Comparison of ENCODE assay signal across 11 cellular contexts in the genomic region with DNA sequence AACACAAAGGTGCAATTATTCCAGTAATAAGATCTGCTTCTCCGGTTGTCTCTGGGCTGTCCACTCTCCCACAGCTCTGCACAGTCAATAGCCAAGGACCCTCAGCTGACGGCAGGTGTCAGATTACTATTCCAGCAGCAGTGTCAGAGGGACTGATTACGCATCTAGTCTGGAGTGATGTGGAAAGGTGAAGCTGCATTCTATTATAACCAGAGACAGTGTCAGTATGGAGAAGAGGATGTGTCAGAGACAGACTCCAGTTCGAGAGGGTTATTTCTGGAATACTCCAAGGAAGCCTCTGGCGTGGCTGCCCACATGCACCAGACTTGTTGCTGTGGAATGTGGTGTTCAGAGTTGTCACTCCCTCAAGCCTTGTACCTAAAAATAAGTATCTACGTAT.
DNase-seq lines count a peak whose midpoint lies in the region; ATAC-seq and TF ChIP-seq lines count a peak whose summit lies in the region.
"Had no signal": no experiment of that assay in that cellular context is flagged by ENCODE, and none has a peak within 500 bp of the region (broad histone marks: within the 10 kb centered on the region; RNA-seq: fewer than 3 reads in every experiment).

No MANE protein-coding gene starts in this region.

- no peak overlapping the region for H3K27ac Mint-ChIP-seq in Calu3 (ENCODE audit: unreplicated experiment)

- H3F3A ChIP-seq in smooth muscle cell (ENCODE audit: low read depth): peaks cover 3% of the 10 kb centered on the region

- no TSS peak for BruUV-seq in Calu3 (replicated peaks; lab: Mats Ljungman, UMichigan)

- no peak for TF ChIP-seq POLR2A in ovary (IDR thresholded peaks at IDR 0.05)

- CTCF ChIA-PET in Calu3 (lab: Charles Lee): no interaction called here

- no peaks in the 10 kb centered on the region for H3K79me2 ChIP-seq in smooth muscle cell (ENCODE audit: low read depth)

- TF ChIP-seq EP300 in ovary (IDR thresholded peaks at IDR 0.05): no peak

- WGBS in smooth muscle cell (ENCODE audit: low lambda C conversion rate): 21% methylated on average over 6 of the region's 6 CpGs
- 51 to 61% (median 52%) methylated on average over 6 of the region's 6 CpGs for WGBS in ovary, 3 donors

- H3K4me1 ChIP-seq in smooth muscle cell (ENCODE audit: low read depth): peaks cover 35% of the 10 kb centered on the region
- H3K4me1 ChIP-seq in ovary (ENCODE audit: insufficient read depth): no peaks in the 10 kb centered on the region
- H3K4me1 ChIP-seq: suprapubic skin had no signal

- no peaks in the 10 kb centered on the region for H4K20me1 ChIP-seq in smooth muscle cell (ENCODE audit: low read depth)

- H3K9me3 Mint-ChIP-seq in Calu3 (ENCODE audit: low read depth, unreplicated experiment): peaks cover 12% of the 10 kb centered on the region

- H3K4me3 ChIP-seq in smooth muscle cell (no peak overlapping the region), ovary (no peak overlapping the region)
- H3K4me3 ChIP-seq: suprapubic skin had no signal

- no peak overlapping the region for H3K4me3 Mint-ChIP-seq in Calu3 (ENCODE audit: low read depth, unreplicated experiment)

- TF ChIP-seq CTCF in smooth muscle cell (IDR thresholded peaks at IDR 0.05; ENCODE audit: borderline replicate concordance, insufficient read depth, poor library complexity, severe bottlenecking) (no peak), ovary (IDR thresholded peaks at IDR 0.05) (no peak), Calu3 (IDR thresholded peaks at IDR 0.05; ENCODE audit: unreplicated experiment) (no peak)

- ATAC-seq in left cardiac atrium: peak; percentile 91 to 92

- peak overlapping the region; percentile 43 for H3K4me2 ChIP-seq in smooth muscle cell

- no peaks in the 10 kb centered on the region for H3K4me1 Mint-ChIP-seq in Calu3 (ENCODE audit: low read depth, unreplicated experiment)

- H2AFZ ChIP-seq in smooth muscle cell (ENCODE audit: low read depth): no peak overlapping the region

- DNase-seq in NCI-H2171 treated with DMSO at 0.1 percent for 48 hours (lab: John Stamatoyannopoulos, UW) (peak; percentile 22), NCI-H2171 (lab: John Stamatoyannopoulos, UW) (no peak), RPMI7951 (ENCODE audit: low read depth) (peak; percentile 11), left cardiac atrium (peak; percentile 53), smooth muscle cell (lab: John Stamatoyannopoulos, UW; ENCODE audit: unreplicated experiment) (no peak), ovary (no peak), Calu3 (no peak)
- no peak for DNase-seq in activated CD4-positive, alpha-beta T cell treated with anti-CD3 and anti-CD28 coated beads, Interleukin-2, amount 50 U/mL, for 48 hours
- DNase-seq: activated CD4-positive, alpha-beta T cell treated with anti-CD3 and anti-CD28 coated beads, Interleukin-2, amount 50 U/mL, for 4 hours; occipital lobe had no signal

- H3K27me3 ChIP-seq in smooth muscle cell (ENCODE audit: low read depth) (peaks cover 32% of the 10 kb centered on the region), ovary (no peaks in the 10 kb centered on the region)
- H3K27me3 ChIP-seq: suprapubic skin had no signal

- peak overlapping the region; percentile 33 for H3K27ac ChIP-seq in smooth muscle cell (ENCODE audit: low read depth)
- H3K27ac ChIP-seq in ovary: no peak overlapping the region
- H3K27ac ChIP-seq: suprapubic skin had no signal

- H3K9ac ChIP-seq in smooth muscle cell (ENCODE audit: low read depth): no peak overlapping the region

- H3K27me3 Mint-ChIP-seq in Calu3 (ENCODE audit: unreplicated experiment): no peaks in the 10 kb centered on the region

- H3K9me3 ChIP-seq in smooth muscle cell (replicated peaks; ENCODE audit: low read depth) (no peaks in the 10 kb centered on the region), ovary (no peaks in the 10 kb centered on the region)
- H3K9me3 ChIP-seq: suprapubic skin had no signal

- H3K36me3 ChIP-seq in smooth muscle cell (ENCODE audit: low read depth) (no peaks in the 10 kb centered on the region), ovary (no peaks in the 10 kb centered on the region)
- H3K36me3 ChIP-seq: suprapubic skin had no signal

- intact Hi-C loops in left cardiac atrium (cut with DNase I) (loop anchor here in 1 of 2 donors (5.0 to 10.0 kb wide), 3 partner anchors 63 to 366 kb away; no protein-coding TSS in a partner anchor), ovary (cut with DNase I) (no loop called here), Calu3 (cut with micrococcal nuclease; ENCODE audit: unreplicated experiment) (no loop called here)

- H3K36me3 Mint-ChIP-seq in Calu3 (ENCODE audit: insufficient read depth, unreplicated experiment): no peaks in the 10 kb centered on the region

Comparison
In these comparisons a context has a peak if more than half of its experiments do, and no peak if none do; other contexts are left out.
1. DNase-seq: peak in NCI-H2171 treated with DMSO at 0.1 percent for 48 hours (single experiment), RPMI7951 (single experiment) and left cardiac atrium (single experiment); none in NCI-H2171 (single experiment), smooth muscle cell (single experiment), ovary (0 of 5), Calu3 (single experiment) and activated CD4-positive, alpha-beta T cell treated with anti-CD3 and anti-CD28 coated beads, Interleukin-2, amount 50 U/mL, for 48 hours (0 of 2).